In the genomic region with DNA sequence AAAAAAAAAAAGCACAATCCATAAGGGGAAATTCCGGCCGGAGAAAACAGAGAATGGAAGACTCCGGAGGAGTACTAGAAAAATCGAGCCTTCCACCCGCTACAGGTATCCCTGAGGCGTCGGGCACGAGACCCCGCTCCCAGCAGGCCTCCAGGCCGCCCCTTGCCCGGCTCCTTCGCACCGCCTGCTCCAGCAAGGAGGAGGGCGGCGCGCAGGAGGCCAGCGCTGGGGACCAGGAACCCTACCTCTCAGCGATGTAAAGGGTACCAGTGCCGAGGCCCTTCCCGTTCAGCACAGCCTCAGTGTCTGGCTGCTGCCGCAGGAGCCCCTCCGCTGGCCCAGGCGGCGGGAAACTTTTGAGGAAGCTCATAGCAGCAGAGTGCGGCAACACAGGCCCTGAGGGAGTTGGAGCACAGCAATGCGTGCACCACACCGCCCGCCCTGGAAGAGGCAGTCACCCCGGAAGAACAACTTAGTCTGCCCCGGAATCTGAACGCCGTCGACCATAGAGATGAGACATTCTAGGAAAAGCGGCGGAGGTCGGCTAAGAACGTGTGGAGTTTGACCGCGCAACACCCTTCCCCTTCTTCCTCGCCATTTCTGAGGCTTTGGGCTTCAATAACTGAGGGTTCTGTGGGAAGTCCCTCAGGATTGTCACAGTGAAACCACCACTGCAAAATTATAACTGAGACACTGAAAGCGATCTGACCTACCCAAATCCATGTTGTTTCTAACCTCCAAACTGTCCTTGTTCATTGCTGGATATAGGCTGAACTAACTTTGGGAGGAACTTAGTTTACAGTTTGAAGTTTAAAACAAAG, we compare ENCODE assay signal across 1 cellular context.
TF ChIP-seq lines count a peak whose summit lies in the region.

TSS of gene CLNS1A (minus strand) at position 450 of the 821 bp plus-strand sequence. CDS start at position 370, 80 bp downstream.

TF ChIP-seq in HepG2, 621 proteins besides CTCF, POLR2A, EP300 and RAD21 (continued from another document and continues in another):
- TF ChIP-seq HDAC1 (CRISPR knock-in tag; IDR thresholded peaks at IDR 0.05), result no peak; the same call in 1 of the 2 replicates
- no peak for TF ChIP-seq ZNF569 (CRISPR knock-in tag; IDR thresholded peaks at IDR 0.05; ENCODE audit: borderline replicate concordance)
- TF ChIP-seq, protein P1, sequence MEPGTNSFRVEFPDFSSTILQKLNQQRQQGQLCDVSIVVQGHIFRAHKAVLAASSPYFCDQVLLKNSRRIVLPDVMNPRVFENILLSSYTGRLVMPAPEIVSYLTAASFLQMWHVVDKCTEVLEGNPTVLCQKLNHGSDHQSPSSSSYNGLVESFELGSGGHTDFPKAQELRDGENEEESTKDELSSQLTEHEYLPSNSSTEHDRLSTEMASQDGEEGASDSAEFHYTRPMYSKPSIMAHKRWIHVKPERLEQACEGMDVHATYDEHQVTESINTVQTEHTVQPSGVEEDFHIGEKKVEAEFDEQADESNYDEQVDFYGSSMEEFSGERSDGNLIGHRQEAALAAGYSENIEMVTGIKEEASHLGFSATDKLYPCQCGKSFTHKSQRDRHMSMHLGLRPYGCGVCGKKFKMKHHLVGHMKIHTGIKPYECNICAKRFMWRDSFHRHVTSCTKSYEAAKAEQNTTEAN (CRISPR knock-in tag; conservative IDR thresholded peaks at IDR 0.05), result peak; percentile 74
- TF ChIP-seq BCL3 (CRISPR knock-in tag; IDR thresholded peaks at IDR 0.05), result peak; percentile 59; the same call in 1 of the 2 replicates
- peak; percentile 53; the same call in 1 of the 2 replicates for TF ChIP-seq BRF2 (CRISPR knock-in tag; IDR thresholded peaks at IDR 0.05)
- TF ChIP-seq, protein P2, sequence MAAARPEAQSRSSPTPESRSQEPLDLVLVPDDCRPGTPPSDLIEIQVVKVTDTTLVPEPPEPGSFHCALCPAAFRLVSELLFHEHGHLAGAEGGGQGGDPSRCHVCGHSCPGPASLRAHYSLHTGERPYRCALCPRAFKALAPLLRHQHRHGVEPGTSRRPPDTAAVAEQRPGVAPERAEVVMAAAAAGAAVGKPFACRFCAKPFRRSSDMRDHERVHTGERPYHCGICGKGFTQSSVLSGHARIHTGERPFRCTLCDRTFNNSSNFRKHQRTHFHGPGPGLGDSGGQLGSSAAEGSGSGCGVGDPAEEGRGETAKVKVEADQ (CRISPR knock-in tag; IDR thresholded peaks at IDR 0.05; ENCODE audit: borderline replicate concordance), result 0 out of 2 replicates have a peak, but pooled peaks have one; percentile 48
- TF ChIP-seq CENPT (CRISPR knock-in tag; IDR thresholded peaks at IDR 0.05; ENCODE audit: low read depth), result no peak
- TF ChIP-seq MTA3 (CRISPR knock-in tag; IDR thresholded peaks at IDR 0.05), result no peak
- TF ChIP-seq NFE2L1 (CRISPR knock-in tag; IDR thresholded peaks at IDR 0.05; ENCODE audit: borderline replicate concordance), result no peak
- peak; percentile 76 for TF ChIP-seq ZNF772 (CRISPR knock-in tag; IDR thresholded peaks at IDR 0.05)
- no peak for TF ChIP-seq ZNF572 (CRISPR knock-in tag; IDR thresholded peaks at IDR 0.05)
- TF ChIP-seq ZNF510 (CRISPR knock-in tag; IDR thresholded peaks at IDR 0.05; ENCODE audit: low read depth), result peak; percentile 85; the same call in 1 of the 2 replicates
- TF ChIP-seq BCL6 (CRISPR knock-in tag; IDR thresholded peaks at IDR 0.05), result peak; percentile 82
- TF ChIP-seq, protein P3, sequence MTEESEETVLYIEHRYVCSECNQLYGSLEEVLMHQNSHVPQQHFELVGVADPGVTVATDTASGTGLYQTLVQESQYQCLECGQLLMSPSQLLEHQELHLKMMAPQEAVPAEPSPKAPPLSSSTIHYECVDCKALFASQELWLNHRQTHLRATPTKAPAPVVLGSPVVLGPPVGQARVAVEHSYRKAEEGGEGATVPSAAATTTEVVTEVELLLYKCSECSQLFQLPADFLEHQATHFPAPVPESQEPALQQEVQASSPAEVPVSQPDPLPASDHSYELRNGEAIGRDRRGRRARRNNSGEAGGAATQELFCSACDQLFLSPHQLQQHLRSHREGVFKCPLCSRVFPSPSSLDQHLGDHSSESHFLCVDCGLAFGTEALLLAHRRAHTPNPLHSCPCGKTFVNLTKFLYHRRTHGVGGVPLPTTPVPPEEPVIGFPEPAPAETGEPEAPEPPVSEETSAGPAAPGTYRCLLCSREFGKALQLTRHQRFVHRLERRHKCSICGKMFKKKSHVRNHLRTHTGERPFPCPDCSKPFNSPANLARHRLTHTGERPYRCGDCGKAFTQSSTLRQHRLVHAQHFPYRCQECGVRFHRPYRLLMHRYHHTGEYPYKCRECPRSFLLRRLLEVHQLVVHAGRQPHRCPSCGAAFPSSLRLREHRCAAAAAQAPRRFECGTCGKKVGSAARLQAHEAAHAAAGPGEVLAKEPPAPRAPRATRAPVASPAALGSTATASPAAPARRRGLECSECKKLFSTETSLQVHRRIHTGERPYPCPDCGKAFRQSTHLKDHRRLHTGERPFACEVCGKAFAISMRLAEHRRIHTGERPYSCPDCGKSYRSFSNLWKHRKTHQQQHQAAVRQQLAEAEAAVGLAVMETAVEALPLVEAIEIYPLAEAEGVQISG (CRISPR knock-in tag; IDR thresholded peaks at IDR 0.05), result peak; percentile 100
- TF ChIP-seq MEIS1 (CRISPR knock-in tag; IDR thresholded peaks at IDR 0.05; ENCODE audit: borderline replicate concordance), result peak; percentile 80; the same call in 1 of the 2 replicates
- TF ChIP-seq HNF4G (IDR thresholded peaks at IDR 0.05; ENCODE audit: borderline replicate concordance, low read depth, low read length), result peak; percentile 37; the same call in 1 of the 2 replicates
- no peak for TF ChIP-seq HNF4G (CRISPR knock-in tag; IDR thresholded peaks at IDR 0.05; ENCODE audit: borderline replicate concordance, low read depth)
- 0 out of 2 replicates have a peak, but pooled peaks have one; percentile 59 for TF ChIP-seq ARNT2 (CRISPR knock-in tag; IDR thresholded peaks at IDR 0.05; ENCODE audit: low read depth)
- peak; percentile 77; the same call in 1 of the 2 replicates for TF ChIP-seq ZNF639 (CRISPR knock-in tag; conservative IDR thresholded peaks at IDR 0.05)
- TF ChIP-seq BORCS8-MEF2B (CRISPR knock-in tag; IDR thresholded peaks at IDR 0.05), result 0 out of 2 replicates have a peak, but pooled peaks have one; percentile 33
- TF ChIP-seq, protein P4, sequence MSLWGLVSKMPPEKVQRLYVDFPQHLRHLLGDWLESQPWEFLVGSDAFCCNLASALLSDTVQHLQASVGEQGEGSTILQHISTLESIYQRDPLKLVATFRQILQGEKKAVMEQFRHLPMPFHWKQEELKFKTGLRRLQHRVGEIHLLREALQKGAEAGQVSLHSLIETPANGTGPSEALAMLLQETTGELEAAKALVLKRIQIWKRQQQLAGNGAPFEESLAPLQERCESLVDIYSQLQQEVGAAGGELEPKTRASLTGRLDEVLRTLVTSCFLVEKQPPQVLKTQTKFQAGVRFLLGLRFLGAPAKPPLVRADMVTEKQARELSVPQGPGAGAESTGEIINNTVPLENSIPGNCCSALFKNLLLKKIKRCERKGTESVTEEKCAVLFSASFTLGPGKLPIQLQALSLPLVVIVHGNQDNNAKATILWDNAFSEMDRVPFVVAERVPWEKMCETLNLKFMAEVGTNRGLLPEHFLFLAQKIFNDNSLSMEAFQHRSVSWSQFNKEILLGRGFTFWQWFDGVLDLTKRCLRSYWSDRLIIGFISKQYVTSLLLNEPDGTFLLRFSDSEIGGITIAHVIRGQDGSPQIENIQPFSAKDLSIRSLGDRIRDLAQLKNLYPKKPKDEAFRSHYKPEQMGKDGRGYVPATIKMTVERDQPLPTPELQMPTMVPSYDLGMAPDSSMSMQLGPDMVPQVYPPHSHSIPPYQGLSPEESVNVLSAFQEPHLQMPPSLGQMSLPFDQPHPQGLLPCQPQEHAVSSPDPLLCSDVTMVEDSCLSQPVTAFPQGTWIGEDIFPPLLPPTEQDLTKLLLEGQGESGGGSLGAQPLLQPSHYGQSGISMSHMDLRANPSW (CRISPR knock-in tag; IDR thresholded peaks at IDR 0.05; ENCODE audit: borderline replicate concordance), result no peak
- peak; percentile 85 for TF ChIP-seq POGZ (CRISPR knock-in tag; IDR thresholded peaks at IDR 0.05)
- TF ChIP-seq ZBTB26 (CRISPR knock-in tag; IDR thresholded peaks at IDR 0.05; ENCODE audit: borderline replicate concordance), result peak; percentile 89; the same call in 1 of the 2 replicates
- TF ChIP-seq DPF2 (CRISPR knock-in tag; IDR thresholded peaks at IDR 0.05; ENCODE audit: borderline replicate concordance, low read depth), result no peak
- TF ChIP-seq RAD51 (IDR thresholded peaks at IDR 0.05; ENCODE audit: borderline replicate concordance), result no peak
- peak; percentile 77; the same call in 1 of the 2 replicates for TF ChIP-seq ARHGAP35 (CRISPR knock-in tag; IDR thresholded peaks at IDR 0.05; ENCODE audit: borderline replicate concordance)
- peak; percentile 47; the same call in 1 of the 2 replicates for TF ChIP-seq SIX1 (CRISPR knock-in tag; IDR thresholded peaks at IDR 0.05; ENCODE audit: borderline replicate concordance)
- TF ChIP-seq ZNF468 (CRISPR knock-in tag; IDR thresholded peaks at IDR 0.05), result no peak
- TF ChIP-seq, protein P5, sequence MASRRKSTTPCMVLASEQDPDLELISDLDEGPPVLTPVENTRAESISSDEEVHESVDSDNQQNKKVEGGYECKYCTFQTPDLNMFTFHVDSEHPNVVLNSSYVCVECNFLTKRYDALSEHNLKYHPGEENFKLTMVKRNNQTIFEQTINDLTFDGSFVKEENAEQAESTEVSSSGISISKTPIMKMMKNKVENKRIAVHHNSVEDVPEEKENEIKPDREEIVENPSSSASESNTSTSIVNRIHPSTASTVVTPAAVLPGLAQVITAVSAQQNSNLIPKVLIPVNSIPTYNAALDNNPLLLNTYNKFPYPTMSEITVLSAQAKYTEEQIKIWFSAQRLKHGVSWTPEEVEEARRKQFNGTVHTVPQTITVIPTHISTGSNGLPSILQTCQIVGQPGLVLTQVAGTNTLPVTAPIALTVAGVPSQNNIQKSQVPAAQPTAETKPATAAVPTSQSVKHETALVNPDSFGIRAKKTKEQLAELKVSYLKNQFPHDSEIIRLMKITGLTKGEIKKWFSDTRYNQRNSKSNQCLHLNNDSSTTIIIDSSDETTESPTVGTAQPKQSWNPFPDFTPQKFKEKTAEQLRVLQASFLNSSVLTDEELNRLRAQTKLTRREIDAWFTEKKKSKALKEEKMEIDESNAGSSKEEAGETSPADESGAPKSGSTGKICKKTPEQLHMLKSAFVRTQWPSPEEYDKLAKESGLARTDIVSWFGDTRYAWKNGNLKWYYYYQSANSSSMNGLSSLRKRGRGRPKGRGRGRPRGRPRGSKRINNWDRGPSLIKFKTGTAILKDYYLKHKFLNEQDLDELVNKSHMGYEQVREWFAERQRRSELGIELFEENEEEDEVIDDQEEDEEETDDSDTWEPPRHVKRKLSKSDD (CRISPR knock-in tag; IDR thresholded peaks at IDR 0.05; ENCODE audit: low read depth), result peak; percentile 64; the same call in 1 of the 2 replicates
- no peak for TF ChIP-seq TRIM24 (CRISPR knock-in tag; IDR thresholded peaks at IDR 0.05)
- TF ChIP-seq KLF12 (CRISPR knock-in tag; IDR thresholded peaks at IDR 0.05; ENCODE audit: borderline replicate concordance), result 0 out of 2 replicates have a peak, but pooled peaks have one; percentile 29
- TF ChIP-seq ZNF781 (CRISPR knock-in tag; IDR thresholded peaks at IDR 0.05; ENCODE audit: borderline replicate concordance, not compliant biosample characterization), result peak; percentile 86
- TF ChIP-seq ZXDC (CRISPR knock-in tag; IDR thresholded peaks at IDR 0.05), result no peak
- peak; percentile 99 for TF ChIP-seq KAT8 (CRISPR knock-in tag; IDR thresholded peaks at IDR 0.05)
